1 cellular context compared by ENCODE assay signal in the genomic region with DNA sequence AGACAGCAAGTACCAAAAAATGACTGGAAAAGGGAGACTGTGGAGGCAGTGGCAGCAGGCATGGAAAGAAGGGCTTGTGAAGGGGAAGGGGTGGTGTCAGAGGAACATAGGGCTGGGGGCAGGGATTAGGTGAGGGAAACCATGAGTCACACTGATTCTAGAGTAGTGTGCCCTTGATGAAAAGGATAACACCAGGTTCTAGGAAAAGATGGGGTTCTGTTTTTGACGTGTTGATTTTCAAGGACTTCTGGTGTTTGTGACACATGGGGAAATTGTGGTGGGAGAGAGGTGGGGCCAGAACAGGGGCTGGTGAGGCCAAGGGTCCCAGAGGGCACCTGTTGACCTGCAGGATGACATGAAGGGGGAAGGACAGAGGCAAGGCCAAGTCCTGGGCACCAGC.
TF ChIP-seq lines count a peak whose summit lies in the region.

No MANE protein-coding gene starts in this region.

TF ChIP-seq in K562, 482 proteins besides CTCF, POLR2A, EP300 and RAD21:
- TF ChIP-seq ZNF589 (CRISPR knock-in tag; IDR thresholded peaks at IDR 0.05; ENCODE audit: low read depth) = no peak
- TF ChIP-seq BMI1 (IDR thresholded peaks at IDR 0.05; ENCODE audit: low read length) = no peak
- no peak for TF ChIP-seq EGR1 (conservative IDR thresholded peaks at IDR 0.05)
- TF ChIP-seq POU5F1 (IDR thresholded peaks at IDR 0.05; ENCODE audit: borderline replicate concordance, low read depth, low read length, partially characterized antibody) = no peak
- 0 out of 2 replicates have a peak, but pooled peaks have one; percentile 20 for TF ChIP-seq SMARCE1 (IDR thresholded peaks at IDR 0.05)
- TF ChIP-seq SIX5 (IDR thresholded peaks at IDR 0.05; ENCODE audit: borderline replicate concordance in 1 of 2, insufficient read depth in 1 of 2, low read depth in 1 of 2, low read length in 2 of 2) = no peak
- TF ChIP-seq ESRRA (IDR thresholded peaks at IDR 0.05; ENCODE audit: borderline replicate concordance, low read depth) = no peak
- TF ChIP-seq ZNF121 (CRISPR knock-in tag; conservative IDR thresholded peaks at IDR 0.05) = no peak
- TF ChIP-seq ADNP (tag; IDR thresholded peaks at IDR 0.05) = no peak
- TF ChIP-seq KDM5B (IDR thresholded peaks at IDR 0.05; ENCODE audit: insufficient replicate concordance, low read depth, low read length) = no peak
- TF ChIP-seq, protein P1, sequence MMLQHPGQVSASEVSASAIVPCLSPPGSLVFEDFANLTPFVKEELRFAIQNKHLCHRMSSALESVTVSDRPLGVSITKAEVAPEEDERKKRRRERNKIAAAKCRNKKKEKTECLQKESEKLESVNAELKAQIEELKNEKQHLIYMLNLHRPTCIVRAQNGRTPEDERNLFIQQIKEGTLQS (IDR thresholded peaks at IDR 0.05) = 0 out of 2 replicates have a peak, but pooled peaks have one; percentile 32
- TF ChIP-seq, protein P1 (CRISPR knock-in tag; conservative IDR thresholded peaks at IDR 0.05) = no peak
- TF ChIP-seq, protein P2, sequence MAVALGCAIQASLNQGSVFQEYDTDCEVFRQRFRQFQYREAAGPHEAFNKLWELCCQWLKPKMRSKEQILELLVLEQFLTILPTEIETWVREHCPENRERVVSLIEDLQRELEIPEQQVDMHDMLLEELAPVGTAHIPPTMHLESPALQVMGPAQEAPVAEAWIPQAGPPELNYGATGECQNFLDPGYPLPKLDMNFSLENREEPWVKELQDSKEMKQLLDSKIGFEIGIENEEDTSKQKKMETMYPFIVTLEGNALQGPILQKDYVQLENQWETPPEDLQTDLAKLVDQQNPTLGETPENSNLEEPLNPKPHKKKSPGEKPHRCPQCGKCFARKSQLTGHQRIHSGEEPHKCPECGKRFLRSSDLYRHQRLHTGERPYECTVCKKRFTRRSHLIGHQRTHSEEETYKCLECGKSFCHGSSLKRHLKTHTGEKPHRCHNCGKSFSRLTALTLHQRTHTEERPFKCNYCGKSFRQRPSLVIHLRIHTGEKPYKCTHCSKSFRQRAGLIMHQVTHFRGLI (CRISPR knock-in tag; IDR thresholded peaks at IDR 0.05) = no peak
- TF ChIP-seq TCFL5 (CRISPR knock-in tag; conservative IDR thresholded peaks at IDR 0.05) = no peak
- TF ChIP-seq ARID1B (IDR thresholded peaks at IDR 0.05) = peak; percentile 39
- TF ChIP-seq SMARCA4 (IDR thresholded peaks at IDR 0.05) = peak; percentile 43; the same call in 1 of the 2 replicates
- TF ChIP-seq ATF1 (CRISPR knock-in tag; IDR thresholded peaks at IDR 0.05) = no peak
- no peak for TF ChIP-seq ATF1 (tag; IDR thresholded peaks at IDR 0.05)
- TF ChIP-seq KLF16 (IDR thresholded peaks at IDR 0.05) = no peak
- TF ChIP-seq CBX3 (IDR thresholded peaks at IDR 0.05; ENCODE audit: borderline replicate concordance in 1 of 2, low read length in 2 of 2) = no peak
- TF ChIP-seq LARP7 (IDR thresholded peaks at IDR 0.05) = no peak
- no peak for TF ChIP-seq NR2F6 (CRISPR knock-in tag; IDR thresholded peaks at IDR 0.05)
- TF ChIP-seq ZNF57 (CRISPR knock-in tag; IDR thresholded peaks at IDR 0.05) = no peak
- TF ChIP-seq JUND (IDR thresholded peaks at IDR 0.05; ENCODE audit: borderline replicate concordance, low read depth, low read length) = peak; percentile 69
- TF ChIP-seq JUND (tag; IDR thresholded peaks at IDR 0.05; ENCODE audit: borderline replicate concordance, low read depth, low read length) = no peak; the same call in 2 of the 3 replicates
- peak; percentile 62 for TF ChIP-seq FOSL1 (tag; conservative IDR thresholded peaks at IDR 0.05)
